9 cellular contexts compared by ENCODE assay signal in genomic region chr2:174246944-174247381, GRCh38. TPM values are rescaled to one million over a fixed set of nuclear protein-coding genes. Genes with fewer than 3 reads are reported as not detected.
A peak's percentile ranks its signal among the peaks of the same experiment; 100 is the strongest.
DNase-seq lines count a peak whose midpoint lies in the region; ATAC-seq and TF ChIP-seq lines count a peak whose summit lies in the region.
"Had no signal": no experiment of that assay in that cellular context is flagged by ENCODE, and none has a peak within 500 bp of the region (broad histone marks: within the 10 kb centered on the region; RNA-seq: fewer than 3 reads in every experiment).

No MANE protein-coding gene starts in this region.

- H3K27ac Mint-ChIP-seq in Caco-2 (ENCODE audit: unreplicated experiment) (peak overlapping the region; percentile 85), HFFc6 (no peak overlapping the region), endothelial cell (ENCODE audit: unreplicated experiment) (no peak overlapping the region)
- H3K27ac Mint-ChIP-seq in activated T-helper 17 cell treated with anti-CD3 and anti-CD28 coated beads, Interleukin-2, amount 50 U/mL, for 72 hours = no peak overlapping the region

- H3K36me3 ChIP-seq in Caco-2 (ENCODE audit: control insufficient read depth, insufficient read depth, low read length) (peaks cover 2% of the 10 kb centered on the region; the same call in 1 of the 2 replicates), mesenchymal stem cell (ENCODE audit: control insufficient read depth in 1 of 2, insufficient read depth in 2 of 2, low read depth in 1 of 2, low read length in 2 of 2) (peaks cover 16 to 29% of the 10 kb centered on the region in 2 experiments)

- H3K4ac ChIP-seq in mesenchymal stem cell (ENCODE audit: low read depth in 1 of 2, low read length in 2 of 2) = no peak overlapping the region

- H2AK5ac ChIP-seq in mesenchymal stem cell (ENCODE audit: low read length, severe bottlenecking) = no peak overlapping the region

- no peak overlapping the region for H2BK12ac ChIP-seq in mesenchymal stem cell (ENCODE audit: low read length in 2 of 2)

- peaks cover 49% of the 10 kb centered on the region for H3K36me3 Mint-ChIP-seq in Caco-2 (ENCODE audit: insufficient read depth, unreplicated experiment)
- H3K36me3 Mint-ChIP-seq in HFFc6 (ENCODE audit: low read depth) = peaks cover 21% of the 10 kb centered on the region
- peaks cover 48% of the 10 kb centered on the region for H3K36me3 Mint-ChIP-seq in activated T-helper 17 cell treated with anti-CD3 and anti-CD28 coated beads, Interleukin-2, amount 50 U/mL, for 72 hours (ENCODE audit: low read depth)
- H3K36me3 Mint-ChIP-seq in endothelial cell (ENCODE audit: low read depth, unreplicated experiment) = peaks cover 6% of the 10 kb centered on the region

- H3K18ac ChIP-seq in mesenchymal stem cell (ENCODE audit: low read depth in 1 of 2, low read length in 2 of 2) = no peak overlapping the region

- H2BK5ac ChIP-seq in mesenchymal stem cell (ENCODE audit: low read depth, low read length, poor library complexity, severe bottlenecking) = no peak overlapping the region

- peaks cover 12% of the 10 kb centered on the region for H3K4me1 Mint-ChIP-seq in Caco-2 (ENCODE audit: low read depth, unreplicated experiment)
- peaks cover 32% of the 10 kb centered on the region for H3K4me1 Mint-ChIP-seq in HFFc6 (ENCODE audit: low read depth)
- peaks cover 17% of the 10 kb centered on the region for H3K4me1 Mint-ChIP-seq in activated T-helper 17 cell treated with anti-CD3 and anti-CD28 coated beads, Interleukin-2, amount 50 U/mL, for 72 hours
- peaks cover 26% of the 10 kb centered on the region for H3K4me1 Mint-ChIP-seq in endothelial cell (ENCODE audit: unreplicated experiment)

- H3K4me3 Mint-ChIP-seq in Caco-2 (ENCODE audit: unreplicated experiment) (peak overlapping the region; percentile 92), HFFc6 (peak overlapping the region; percentile 91), endothelial cell (ENCODE audit: unreplicated experiment) (no peak overlapping the region)
- peak overlapping the region; percentile 89 for H3K4me3 Mint-ChIP-seq in activated T-helper 17 cell treated with anti-CD3 and anti-CD28 coated beads, Interleukin-2, amount 50 U/mL, for 72 hours

- no peak for ATAC-seq in activated T-helper 17 cell treated with anti-CD3 and anti-CD28 coated beads, Interleukin-2, amount 50 U/mL, for 72 hours (replicated peaks)
- ATAC-seq in HG02884 (IDR thresholded peaks at IDR 0.05; ENCODE audit: unreplicated experiment) = no peak

- 95% methylated on average over 15 of the region's 18 CpGs for WGBS in mesenchymal stem cell

- no peak overlapping the region for H3K14ac ChIP-seq in mesenchymal stem cell (ENCODE audit: low read length in 2 of 2)

- H3K4me3 ChIP-seq in Caco-2 (ENCODE audit: low read depth, low read length) (peak overlapping the region; percentile 88), mesenchymal stem cell (ENCODE audit: insufficient read depth in 1 of 2, low read depth in 1 of 2, low read length in 2 of 2) (peak overlapping the region in 1 of 2 experiments; percentile 90)

- no peak overlapping the region for H2AFZ ChIP-seq in mesenchymal stem cell (ENCODE audit: low read depth, low read length)

- no peak overlapping the region for H3K23ac ChIP-seq in mesenchymal stem cell (ENCODE audit: low read length in 2 of 2)

- POLR2A ChIA-PET in Caco-2 (lab: Charles Lee) = no interaction called here

- no peak overlapping the region for H4K8ac ChIP-seq in mesenchymal stem cell (ENCODE audit: low read length)

- no peaks in the 10 kb centered on the region for H3K9me3 ChIP-seq in Caco-2
- H3K9me3 ChIP-seq in mesenchymal stem cell (ENCODE audit: control insufficient read depth, low read length) = no peaks in the 10 kb centered on the region
- H3K9me3 ChIP-seq: lower lobe of right lung had no signal

- H3K27me3 ChIP-seq in Caco-2 (replicated peaks; ENCODE audit: control insufficient read depth, insufficient read depth, low read length) (no peaks in the 10 kb centered on the region), mesenchymal stem cell (ENCODE audit: control insufficient read depth in 1 of 2, insufficient read depth in 1 of 2, low read length in 2 of 2) (no peaks in the 10 kb centered on the region)

- no peak overlapping the region for H2BK15ac ChIP-seq in mesenchymal stem cell (ENCODE audit: low read depth, poor library complexity, severe bottlenecking)

- no TSS peak for BruUV-seq in Caco-2 (replicated peaks; lab: Mats Ljungman, UMichigan)

- peak overlapping the region; percentile 59 for H3K4me2 ChIP-seq in mesenchymal stem cell (ENCODE audit: low read length, poor library complexity, severe bottlenecking)

- no peak overlapping the region for H2BK120ac ChIP-seq in mesenchymal stem cell (ENCODE audit: low read depth, low read length)

- peaks cover 6% of the 10 kb centered on the region for H3K79me1 ChIP-seq in mesenchymal stem cell (replicated peaks; ENCODE audit: low read length, poor library complexity, severe bottlenecking)

- intact Hi-C loops in Caco-2 (cut with micrococcal nuclease; ENCODE audit: unreplicated experiment) = loop anchor here (5.0 to 10.0 kb wide), 2 partner anchors 65 to 282 kb away; partner anchors contain the start of gene SP3

- CTCF ChIA-PET in Caco-2 (lab: Charles Lee) = no interaction called here

- no peak overlapping the region for H3K27ac ChIP-seq in mesenchymal stem cell (ENCODE audit: low read length, poor library complexity, severe bottlenecking)
- H3K27ac ChIP-seq: lower lobe of right lung had no signal

- H3K27me3 Mint-ChIP-seq in Caco-2 (ENCODE audit: insufficient read depth, unreplicated experiment) (no peaks in the 10 kb centered on the region), HFFc6 (ENCODE audit: insufficient read depth) (no peaks in the 10 kb centered on the region), endothelial cell (ENCODE audit: unreplicated experiment) (peaks cover 3% of the 10 kb centered on the region)
- H3K27me3 Mint-ChIP-seq in activated T-helper 17 cell treated with anti-CD3 and anti-CD28 coated beads, Interleukin-2, amount 50 U/mL, for 72 hours = no peaks in the 10 kb centered on the region

- TF ChIP-seq CTCF in Caco-2 (IDR thresholded peaks at IDR 0.05; ENCODE audit: insufficient read depth in 1 of 2, low read depth in 1 of 2, low read length in 1 of 2, severe bottlenecking in 1 of 2, unreplicated experiment in 1 of 2) (no peak), HFFc6 (IDR thresholded peaks at IDR 0.05) (no peak), endothelial cell (IDR thresholded peaks at IDR 0.05; ENCODE audit: unreplicated experiment) (no peak)

- no peaks in the 10 kb centered on the region for H3K9me3 Mint-ChIP-seq in Caco-2 (ENCODE audit: unreplicated experiment)
- H3K9me3 Mint-ChIP-seq in HFFc6 = no peaks in the 10 kb centered on the region
- H3K9me3 Mint-ChIP-seq in activated T-helper 17 cell treated with anti-CD3 and anti-CD28 coated beads, Interleukin-2, amount 50 U/mL, for 72 hours = no peaks in the 10 kb centered on the region
- H3K9me3 Mint-ChIP-seq in endothelial cell (ENCODE audit: unreplicated experiment) = no peaks in the 10 kb centered on the region

- H3K9ac ChIP-seq in mesenchymal stem cell (ENCODE audit: low read length) = no peak overlapping the region

- H3K4me1 ChIP-seq in Caco-2 = peaks cover 10% of the 10 kb centered on the region; the same call in 1 of the 2 replicates
- H3K4me1 ChIP-seq in mesenchymal stem cell (ENCODE audit: control insufficient read depth, insufficient read depth, low read depth, low read length) = peaks cover 8% of the 10 kb centered on the region

- no peak overlapping the region for H4K91ac ChIP-seq in mesenchymal stem cell (ENCODE audit: low read length)

- DNase-seq in Caco-2 = peak; percentile 28 to 41
- no peak for DNase-seq in HFFc6
- DNase-seq in mesenchymal stem cell = no peak
- DNase-seq in SHP77 treated with DMSO at 0.1 percent for 48 hours (lab: John Stamatoyannopoulos, UW) = no peak
- DNase-seq in NCI-H1092 treated with DMSO at 0.1 percent for 48 hours (lab: John Stamatoyannopoulos, UW) = no peak
- DNase-seq in endothelial cell (ENCODE audit: low spot score) = no peak
- DNase-seq: lower lobe of right lung had no signal

RNA-seq across cellular contexts. Expression of gene OLA1, which starts 1.4 kb away (rescaled TPM):
- 177 and 182 TPM in 2 replicates for total RNA-seq in Caco-2 (2022)
- total RNA-seq in HFFc6 (2021; fragmentation: NEBNext Ultra II Directional; extraction: Animal tissue kit (Norgen Biotek cat#: 25700)) = 100 to 1,000 TPM; 105 to 123 (median 106) TPM
- 100 to 1,000 TPM; 102 to 123 TPM for total RNA-seq in activated T-helper 17 cell treated with anti-CD3 and anti-CD28 coated beads, Interleukin-2, amount 50 U/mL, for 72 hours
- 92.5 TPM for polyA plus RNA-seq in mesenchymal stem cell (2013, experiment 1 of 2)
- 90.1 TPM for polyA plus RNA-seq in mesenchymal stem cell (2013, experiment 2 of 2)
- 105 TPM for total RNA-seq in endothelial cell (ENCODE audit: unreplicated experiment)

Comparison
In these comparisons a context has a peak if more than half of its experiments do, and no peak if none do; other contexts are left out.
1. DNase-seq: peak in Caco-2 (2 of 2); none in HFFc6 (single experiment), mesenchymal stem cell (single experiment), SHP77 treated with DMSO at 0.1 percent for 48 hours (single experiment), NCI-H1092 treated with DMSO at 0.1 percent for 48 hours (single experiment) and endothelial cell (single experiment).